In the genomic region with DNA sequence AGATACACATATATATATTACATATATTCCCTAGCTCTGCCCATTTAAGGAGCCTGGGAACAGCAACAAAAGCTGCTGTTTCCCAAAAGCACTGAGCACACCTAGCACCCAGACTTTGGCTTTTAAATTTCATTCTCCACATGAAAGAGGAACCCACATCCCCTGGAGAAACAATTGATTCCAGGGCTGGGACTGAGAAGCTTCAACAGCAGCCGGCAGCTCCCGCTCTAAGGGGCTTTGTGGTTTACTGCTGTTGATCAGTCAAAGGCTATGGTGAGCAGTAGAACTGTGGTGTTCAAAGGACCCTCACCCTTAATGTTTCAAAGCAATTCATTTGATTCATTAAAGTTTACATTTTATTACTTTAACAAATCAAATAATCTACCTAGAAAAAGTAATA, we compare ENCODE assay signal across 16 cellular contexts.
DNase-seq lines count a peak whose midpoint lies in the region; TF ChIP-seq lines count a peak whose summit lies in the region.
"Had no signal": no experiment of that assay in that cellular context is flagged by ENCODE, and none has a peak within 500 bp of the region (broad histone marks: within the 10 kb centered on the region; RNA-seq: fewer than 3 reads in every experiment).

No MANE protein-coding gene starts in this region.

- no peaks in the 10 kb centered on the region for H3K36me3 Mint-ChIP-seq in activated CD4-positive, alpha-beta T cell treated with anti-CD3 and anti-CD28 coated beads, Interleukin-2, amount 10 ng/mL, durations not matched to agents 24 days and 14 days (ENCODE audit: low read depth)
- H3K36me3 Mint-ChIP-seq in activated CD4-positive, alpha-beta T cell treated with anti-CD3 and anti-CD28 coated beads, Interleukin-2, amount 10 ng/mL, durations not matched to agents 7 days and 5 days (ENCODE audit: low read depth), result no peaks in the 10 kb centered on the region
- no peaks in the 10 kb centered on the region for H3K36me3 Mint-ChIP-seq in progenitor cell of endocrine pancreas (ENCODE audit: insufficient read depth)
- H3K36me3 Mint-ChIP-seq: CD8-positive, alpha-beta T cell had no signal

- no peaks in the 10 kb centered on the region for H3K9me3 ChIP-seq in OCI-LY7 (ENCODE audit: low read length)
- H3K9me3 ChIP-seq: A549 had no signal

- BruUV-seq in OCI-LY7 (replicated peaks; lab: Mats Ljungman, UMichigan), result no TSS peak

- H3K4me3 ChIP-seq in Jurkat, Clone E6-1 (ENCODE audit: low read length), result peak overlapping the region; percentile 17
- no peak overlapping the region for H3K4me3 ChIP-seq in OCI-LY7 (ENCODE audit: low read depth, low read length, poor library complexity, severe bottlenecking)
- H3K4me3 ChIP-seq: A549, BLaER1, K562 had no signal

- peak overlapping the region; percentile 17; the same call in 1 of the 2 replicates for H2AFZ ChIP-seq in OCI-LY7 (ENCODE audit: low read length)

- TF ChIP-seq CTCF in OCI-LY7 (conservative IDR thresholded peaks at IDR 0.05; ENCODE audit: low read length) (no peak), progenitor cell of endocrine pancreas (IDR thresholded peaks at IDR 0.05; ENCODE audit: unreplicated experiment) (no peak), GM10248 (IDR thresholded peaks at IDR 0.05; ENCODE audit: control extremely low read depth, extremely low read depth, low read depth, missing control alignments) (no peak)

- H3K9me2 ChIP-seq in OCI-LY7 (ENCODE audit: insufficient read depth, low read length), result no peaks in the 10 kb centered on the region

- peaks cover 9% of the 10 kb centered on the region for H3K27me3 Mint-ChIP-seq in activated CD4-positive, alpha-beta T cell treated with anti-CD3 and anti-CD28 coated beads, Interleukin-2, amount 10 ng/mL, durations not matched to agents 24 days and 14 days
- peaks cover 23% of the 10 kb centered on the region for H3K27me3 Mint-ChIP-seq in activated CD4-positive, alpha-beta T cell treated with anti-CD3 and anti-CD28 coated beads, Interleukin-2, amount 10 ng/mL, durations not matched to agents 7 days and 5 days
- H3K27me3 Mint-ChIP-seq in progenitor cell of endocrine pancreas, result peaks cover 9% of the 10 kb centered on the region

- intact Hi-C loops in activated CD4-positive, alpha-beta T cell treated with anti-CD3 and anti-CD28 coated beads, Interleukin-2, amount 10 ng/mL, durations not matched to agents 24 days and 14 days (cut with micrococcal nuclease), result no loop called here
- intact Hi-C loops in OCI-LY7 (cut with micrococcal nuclease; ENCODE audit: unreplicated experiment), result no loop called here

- H3K79me2 ChIP-seq in OCI-LY7 (ENCODE audit: insufficient read depth, low read depth, low read length), result no peaks in the 10 kb centered on the region

- no peak overlapping the region for H3K4me2 ChIP-seq in OCI-LY7 (ENCODE audit: low read length)
- H3K4me2 ChIP-seq: A549, BLaER1 had no signal

- H3K9me3 Mint-ChIP-seq in activated CD4-positive, alpha-beta T cell treated with anti-CD3 and anti-CD28 coated beads, Interleukin-2, amount 10 ng/mL, durations not matched to agents 24 days and 14 days, result no peaks in the 10 kb centered on the region
- no peaks in the 10 kb centered on the region for H3K9me3 Mint-ChIP-seq in activated CD4-positive, alpha-beta T cell treated with anti-CD3 and anti-CD28 coated beads, Interleukin-2, amount 10 ng/mL, durations not matched to agents 7 days and 5 days
- no peaks in the 10 kb centered on the region for H3K9me3 Mint-ChIP-seq in progenitor cell of endocrine pancreas (ENCODE audit: low read depth)
- H3K9me3 Mint-ChIP-seq: CD8-positive, alpha-beta T cell had no signal

- H3K36me3 ChIP-seq in OCI-LY7 (ENCODE audit: insufficient read depth, low read length), result no peaks in the 10 kb centered on the region
- H3K36me3 ChIP-seq: BLaER1 had no signal

- no peak overlapping the region for H3K27ac Mint-ChIP-seq in activated CD4-positive, alpha-beta T cell treated with anti-CD3 and anti-CD28 coated beads, Interleukin-2, amount 10 ng/mL, durations not matched to agents 24 days and 14 days
- no peak overlapping the region for H3K27ac Mint-ChIP-seq in activated CD4-positive, alpha-beta T cell treated with anti-CD3 and anti-CD28 coated beads, Interleukin-2, amount 10 ng/mL, durations not matched to agents 7 days and 5 days
- no peak overlapping the region for H3K27ac Mint-ChIP-seq in progenitor cell of endocrine pancreas
- H3K27ac Mint-ChIP-seq: CD8-positive, alpha-beta T cell had no signal

- no peak overlapping the region for H3K27ac ChIP-seq in OCI-LY7 (ENCODE audit: low read depth, low read length, poor library complexity, severe bottlenecking)
- H3K27ac ChIP-seq: 22Rv1, A549, BLaER1 had no signal

- peaks cover 6% of the 10 kb centered on the region for H3K4me1 Mint-ChIP-seq in activated CD4-positive, alpha-beta T cell treated with anti-CD3 and anti-CD28 coated beads, Interleukin-2, amount 10 ng/mL, durations not matched to agents 24 days and 14 days
- peaks cover 19% of the 10 kb centered on the region for H3K4me1 Mint-ChIP-seq in activated CD4-positive, alpha-beta T cell treated with anti-CD3 and anti-CD28 coated beads, Interleukin-2, amount 10 ng/mL, durations not matched to agents 7 days and 5 days
- H3K4me1 Mint-ChIP-seq in progenitor cell of endocrine pancreas (ENCODE audit: low read depth), result peaks cover 3% of the 10 kb centered on the region

- POLR2A ChIA-PET in activated CD4-positive, alpha-beta T cell treated with anti-CD3 and anti-CD28 coated beads, Interleukin-2, amount 10 ng/mL, durations not matched to agents 7 days and 5 days (lab: Charles Lee), result no interaction called here
- POLR2A ChIA-PET in OCI-LY7 (lab: Charles Lee) (interaction anchor here (1.1 kb wide), 1 partner anchor 55 kb away, joined by 3 read pairs; no protein-coding TSS in a partner anchor), GM10248 (lab: Yijun Ruan, JAX) (no interaction called here)

- H3K4me1 ChIP-seq in OCI-LY7 (ENCODE audit: insufficient read depth, low read length, poor library complexity, severe bottlenecking), result no peaks in the 10 kb centered on the region
- H3K4me1 ChIP-seq: A549 had no signal

- CTCF ChIA-PET in activated CD4-positive, alpha-beta T cell treated with anti-CD3 and anti-CD28 coated beads, Interleukin-2, amount 10 ng/mL, durations not matched to agents 7 days and 5 days (lab: Charles Lee), result interaction anchor here (0.7 to 2.0 kb wide), 2 partner anchors 58 to 239 kb away, joined by 3 to 5 read pairs; no protein-coding TSS in a partner anchor
- CTCF ChIA-PET in OCI-LY7 (lab: Charles Lee; ENCODE audit: unreplicated experiment), result no interaction called here
- CTCF ChIA-PET in GM10248 (lab: Yijun Ruan, JAX), result interaction anchor here (0.8 to 1.5 kb wide), 3 partner anchors 10 to 60 kb away, joined by 3 to 8 read pairs (median 4); no protein-coding TSS in a partner anchor

- H4K20me1 ChIP-seq in OCI-LY7 (ENCODE audit: insufficient read depth, low read length), result no peaks in the 10 kb centered on the region
- H4K20me1 ChIP-seq: BLaER1 had no signal

- DNase-seq in activated CD4-positive, alpha-beta T cell treated with anti-CD3 and anti-CD28 coated beads, Interleukin-2, amount 10 ng/mL, durations not matched to agents 24 days and 14 days, result peak; percentile 45
- DNase-seq in activated CD4-positive, alpha-beta T cell treated with anti-CD3 and anti-CD28 coated beads, Interleukin-2, amount 10 ng/mL, durations not matched to agents 7 days and 5 days, result no peak
- peak; percentile 82 for DNase-seq in Jurkat, Clone E6-1 (ENCODE audit: low read depth, low spot score)
- DNase-seq in OCI-LY7 (ENCODE audit: low spot score) (no peak), NCI-H146 (lab: John Stamatoyannopoulos, UW) (no peak), progenitor cell of endocrine pancreas (ENCODE audit: low spot score, unreplicated experiment) (no peak), HCEC 1CT (no peak), GM10248 (ENCODE audit: extremely low spot score) (no peak)
- DNase-seq: CD8-positive, alpha-beta T cell; DMS 273 treated with DMSO at 0.1 percent for 48 hours; GOT3; H7 had no signal

- no peak overlapping the region for H3K4me3 Mint-ChIP-seq in activated CD4-positive, alpha-beta T cell treated with anti-CD3 and anti-CD28 coated beads, Interleukin-2, amount 10 ng/mL, durations not matched to agents 24 days and 14 days
- no peak overlapping the region for H3K4me3 Mint-ChIP-seq in activated CD4-positive, alpha-beta T cell treated with anti-CD3 and anti-CD28 coated beads, Interleukin-2, amount 10 ng/mL, durations not matched to agents 7 days and 5 days
- H3K4me3 Mint-ChIP-seq in progenitor cell of endocrine pancreas (ENCODE audit: low read depth), result no peak overlapping the region
- H3K4me3 Mint-ChIP-seq: CD8-positive, alpha-beta T cell had no signal

Comparison
In these comparisons a context has a peak if more than half of its experiments do, and no peak if none do; other contexts are left out.
1. DNase-seq: peak in activated CD4-positive, alpha-beta T cell treated with anti-CD3 and anti-CD28 coated beads, Interleukin-2, amount 10 ng/mL, durations not matched to agents 24 days and 14 days (single experiment) and Jurkat, Clone E6-1 (single experiment); none in activated CD4-positive, alpha-beta T cell treated with anti-CD3 and anti-CD28 coated beads, Interleukin-2, amount 10 ng/mL, durations not matched to agents 7 days and 5 days (single experiment), OCI-LY7 (single experiment), NCI-H146 (single experiment), progenitor cell of endocrine pancreas (single experiment), HCEC 1CT (single experiment) and GM10248 (single experiment).